Comparison of ENCODE assay signal across 9 cellular contexts in genomic region chr7:23334482-23335056, GRCh38. TPM values are rescaled to one million over a fixed set of nuclear protein-coding genes. Genes with fewer than 3 reads are reported as not detected.
DNase-seq lines count a peak whose midpoint lies in the region; ATAC-seq and TF ChIP-seq lines count a peak whose summit lies in the region.
"Had no signal": no experiment of that assay in that cellular context is flagged by ENCODE, and none has a peak within 500 bp of the region (broad histone marks: within the 10 kb centered on the region; RNA-seq: fewer than 3 reads in every experiment).

No MANE protein-coding gene starts in this region.

- DNase-seq in HCT116 (ENCODE audit: low read depth, low spot score) = peak; percentile 91
- DNase-seq in SK-MEL-5 (ENCODE audit: low read depth, low spot score) = peak; percentile 85
- DNase-seq in stomach = peak; percentile 77
- no peak for DNase-seq in posterior cingulate gyrus
- no peak for DNase-seq in islet precursor cell
- DNase-seq in activated naive CD4-positive, alpha-beta T cell (lab: John Stamatoyannopoulos, UW) = no peak
- DNase-seq: activated naive CD4-positive, alpha-beta T cell treated with Interleukin-2 at 50 U/mL for 16 hours; NCI-H2107 had no signal

- H3K36me3 ChIP-seq in HCT116 (ENCODE audit: control insufficient read depth in 1 of 2, insufficient read depth in 2 of 2, low read length in 2 of 2) (peaks cover 41 to 57% of the 10 kb centered on the region in 2 experiments), gastroesophageal sphincter (no peaks in the 10 kb centered on the region), stomach (no peaks in the 10 kb centered on the region)

- H3K27me3 ChIP-seq in HCT116 (ENCODE audit: insufficient read depth, low read length) (no peaks in the 10 kb centered on the region), gastroesophageal sphincter (no peaks in the 10 kb centered on the region), stomach (peaks cover 0 to 44% (median 14%) of the 10 kb centered on the region in 3 donors)

- no peaks in the 10 kb centered on the region for H3K9me2 ChIP-seq in HCT116 (ENCODE audit: insufficient read depth)

- no peak for TF ChIP-seq RAD21 in HCT116 (IDR thresholded peaks at IDR 0.05; ENCODE audit: low read depth)

- POLR2A ChIA-PET in HCT116 (lab: Charles Lee) = no interaction called here

- RAD21 ChIA-PET in HCT116 (lab: Charles Lee; ENCODE audit: low non-redundant PET in 1 of 2, low total read pairs in 2 of 2, uncharacterized antibody in 2 of 2, unreplicated experiment in 2 of 2) = no interaction called here

- H3K4me1 ChIP-seq in HCT116 (ENCODE audit: control insufficient read depth in 1 of 2, insufficient read depth in 2 of 2, low read length in 2 of 2) (peaks cover 54 to 57% of the 10 kb centered on the region in 2 experiments), gastroesophageal sphincter (peaks cover 0 to 37% (median 5%) of the 10 kb centered on the region in 3 donors), stomach (peaks cover 23 to 43% (median 34%) of the 10 kb centered on the region in 4 donors)

- no peak for TF ChIP-seq CTCF in HCT116 (IDR thresholded peaks at IDR 0.05 in 2 of 3, conservative IDR thresholded peaks at IDR 0.05 in 1 of 3; ENCODE audit: borderline replicate concordance in 1 of 3, insufficient read depth in 1 of 3, low read depth in 2 of 3, low read length in 2 of 3)
- TF ChIP-seq CTCF in gastroesophageal sphincter (IDR thresholded peaks at IDR 0.05) = no peak
- TF ChIP-seq CTCF in stomach (IDR thresholded peaks at IDR 0.05) = no peak

- H3K27ac ChIP-seq in HCT116 (ENCODE audit: low read depth, low read length) (peak overlapping the region; percentile 48; the same call in 1 of the 2 replicates), gastroesophageal sphincter (peak overlapping the region in 3 of 4 donors; percentile 12 to 47 (median 44)), stomach (peak overlapping the region in 4 of 5 donors; percentile 2 to 76 (median 60))

- CTCF ChIA-PET in HCT116 (lab: Charles Lee) = interaction anchor here (1.3 kb wide), 1 partner anchor 61 kb away, joined by 3 read pairs; no protein-coding TSS in a partner anchor

- TF ChIP-seq POLR2A in HCT116 (IDR thresholded peaks at IDR 0.05; ENCODE audit: borderline replicate concordance, extremely low read depth, insufficient read depth, insufficient read length) = no peak
- no peak for TF ChIP-seq POLR2A in gastroesophageal sphincter (IDR thresholded peaks at IDR 0.05)
- no peak for TF ChIP-seq POLR2A in stomach (IDR thresholded peaks at IDR 0.05)

- 8 to 11% methylated on average over 5 of the region's 5 CpGs for WGBS in gastroesophageal sphincter (ENCODE audit: low coverage in 1 of 2), 2 donors
- 13 to 25% (median 16%) methylated on average over 5 of the region's 5 CpGs for WGBS in stomach, 5 donors

- intact Hi-C loops in HCT116 (cut with micrococcal nuclease) = no loop called here
- intact Hi-C loops in stomach (cut with DNase I; ENCODE audit: low total_unique reads) = no loop called here
- intact Hi-C loops in posterior cingulate gyrus (cut with DNase I) = no loop called here

- BruUV-seq in HCT116 (replicated peaks; lab: Mats Ljungman, UMichigan) = no TSS peak

- peak; percentile 86 for ATAC-seq in HCT116
- peak; percentile 59 for ATAC-seq in gastroesophageal sphincter

- TF ChIP-seq EP300 in gastroesophageal sphincter (IDR thresholded peaks at IDR 0.05) = no peak
- no peak for TF ChIP-seq EP300 in stomach (IDR thresholded peaks at IDR 0.05)

- peak overlapping the region; percentile 32 for H3K4me2 ChIP-seq in HCT116 (ENCODE audit: low read length)

- no peak overlapping the region for H3K4me3 ChIP-seq in HCT116 (replicated peaks in 1 of 2; ENCODE audit: low read depth in 1 of 2, low read length in 2 of 2)
- no peak overlapping the region for H3K4me3 ChIP-seq in gastroesophageal sphincter
- no peak overlapping the region for H3K4me3 ChIP-seq in stomach

- no peak overlapping the region for H3K9ac ChIP-seq in HCT116 (ENCODE audit: low read length)

- H3K9me3 ChIP-seq in HCT116 (ENCODE audit: control insufficient read depth in 1 of 2, insufficient read depth in 1 of 2, low read depth in 1 of 2, low read length in 2 of 2) (peaks cover 0 to 8% of the 10 kb centered on the region in 2 experiments; a peak in 1 of 4 replicates), gastroesophageal sphincter (no peaks in the 10 kb centered on the region), stomach (peaks cover 0 to 8% (median 2%) of the 10 kb centered on the region in 4 donors)

- no peak overlapping the region for H2AFZ ChIP-seq in HCT116 (ENCODE audit: low read depth, low read length, poor library complexity, severe bottlenecking)

- H3K79me2 ChIP-seq in HCT116 (ENCODE audit: insufficient read depth, low read length) = peaks cover 16% of the 10 kb centered on the region; the same call in 1 of the 2 replicates

- peaks cover 7% of the 10 kb centered on the region; the same call in 1 of the 2 replicates for H4K20me1 ChIP-seq in HCT116 (ENCODE audit: insufficient read depth)

- in situ Hi-C loops in SK-MEL-5 (cut with HindIII; ENCODE audit: low pct_unique_long_range_greater_than_20kb, low sequenced_read_pairs) = no loop called here

TF ChIP-seq in HCT116, 20 proteins besides CTCF, POLR2A, EP300 and RAD21 (continues in another document):
- TF ChIP-seq SRF (IDR thresholded peaks at IDR 0.05; ENCODE audit: low read depth) (peak; percentile 81), POLR2AphosphoS5 (IDR thresholded peaks at IDR 0.05; ENCODE audit: low read depth, low read length) (peak; percentile 69), EZH2phosphoT487 (IDR thresholded peaks at IDR 0.05; ENCODE audit: borderline replicate concordance) (no peak), FOSL1 (IDR thresholded peaks at IDR 0.05; ENCODE audit: low read depth) (peak; percentile 96), ELF1 (IDR thresholded peaks at IDR 0.05; ENCODE audit: borderline replicate concordance, low read depth) (no peak), ATF3 (IDR thresholded peaks at IDR 0.05) (no peak), MAX (IDR thresholded peaks at IDR 0.05) (peak; percentile 77), YY1 (IDR thresholded peaks at IDR 0.05; ENCODE audit: extremely low read depth, insufficient replicate concordance, low read depth, low read length) (no peak), TCF7L2 (IDR thresholded peaks at IDR 0.05; ENCODE audit: borderline replicate concordance, extremely low read depth, insufficient read depth, insufficient read length) (peak; percentile 98), SIN3A (IDR thresholded peaks at IDR 0.05; ENCODE audit: low read depth) (peak; percentile 97), CBX3 (IDR thresholded peaks at IDR 0.05; ENCODE audit: low read depth) (peak; percentile 73), EGR1 (IDR thresholded peaks at IDR 0.05; ENCODE audit: low read depth) (0 out of 2 replicates have a peak, but pooled peaks have one; percentile 27), JUND (IDR thresholded peaks at IDR 0.05) (peak; percentile 96), ZFX (IDR thresholded peaks at IDR 0.05) (no peak), ZNF274 (IDR thresholded peaks at IDR 0.05; ENCODE audit: low read depth, low read length) (no peak), ZBTB33 (IDR thresholded peaks at IDR 0.05; ENCODE audit: extremely low read depth, insufficient replicate concordance, low read length) (peak; percentile 75), CEBPB (IDR thresholded peaks at IDR 0.05; ENCODE audit: low read depth) (peak; percentile 96)

RNA-seq across cellular contexts. Expression of gene MALSU1, which starts 35.4 kb away (rescaled TPM):
- 105 TPM for total RNA-seq in HCT116 (2021; ENCODE audit: unreplicated experiment)
- 64.0 and 76.1 TPM in 2 replicates for polyA plus RNA-seq in HCT116 (2012)
- 173 and 188 TPM in 2 replicates for total RNA-seq in SK-MEL-5 (2014; rRNA removed; shearing (Covaris generic))
- 104 and 123 TPM in 2 replicates for polyA plus RNA-seq in SK-MEL-5 (2015; cell fraction: cytosol; rRNA removed)
- 38.2 and 39.5 TPM in 2 replicates for polyA plus RNA-seq in SK-MEL-5 (2015; cell fraction: nucleus; rRNA removed)
- 10 to 100 TPM; 43.0 to 86.7 (median 63.3) TPM for total RNA-seq in gastroesophageal sphincter
- 10 to 100 TPM in 4 of 5 donors, 1 to 10 TPM in 1; 2.9 to 79.9 (median 68.9) TPM for total RNA-seq in stomach
- 10 to 100 TPM; 32.9 to 49.3 (median 42.8) TPM for polyA plus RNA-seq in stomach

Comparison
In these comparisons a context has a peak if more than half of its experiments do, and no peak if none do; other contexts are left out.
1. DNase-seq: peak in HCT116 (single experiment), SK-MEL-5 (single experiment) and stomach (single experiment); none in posterior cingulate gyrus (0 of 10), islet precursor cell (single experiment) and activated naive CD4-positive, alpha-beta T cell (0 of 4).
2. Peak in every context shown above with its lines, with median percentiles within 50 percentile points of each other: H3K27ac ChIP-seq.